8 cellular contexts compared by ENCODE assay signal in the genomic region with DNA sequence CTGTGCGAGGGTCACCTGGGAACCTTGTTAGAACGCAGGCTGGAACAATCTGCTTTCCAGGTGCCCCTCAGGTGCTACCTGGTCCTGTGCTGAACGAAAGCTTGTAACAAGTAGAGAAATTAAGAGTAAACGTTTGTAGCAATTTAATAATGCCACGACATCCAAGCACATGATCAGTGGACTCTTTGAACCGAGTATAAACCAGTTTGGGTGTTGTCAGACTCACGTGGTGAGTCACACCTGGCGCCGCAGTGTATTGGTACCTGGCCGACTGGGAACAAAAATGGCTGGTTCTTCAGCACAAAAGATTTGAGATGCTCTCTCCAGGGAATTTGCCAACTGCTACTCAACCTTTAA. TPM values are rescaled to one million over a fixed set of nuclear protein-coding genes. Genes with fewer than 3 reads are reported as not detected.
DNase-seq lines count a peak whose midpoint lies in the region; ATAC-seq, FAIRE-seq and TF ChIP-seq lines count a peak whose summit lies in the region.

No MANE protein-coding gene starts in this region.

- TF ChIP-seq POLR2A in A549 (IDR thresholded peaks at IDR 0.05; ENCODE audit: low read length): no peak

- WGBS in A549 (ENCODE audit: missing lambda C conversion rate): 20% methylated on average over 10 of the region's 10 CpGs

- peaks cover 17% of the 10 kb centered on the region for H3K4me1 ChIP-seq in A549
- peaks cover 14% of the 10 kb centered on the region for H3K4me1 ChIP-seq in mucosa of descending colon (ENCODE audit: low read depth)

- POLR2A ChIA-PET in A549 (lab: Yijun Ruan, JAX): interaction anchor here (0.9 to 1.5 kb wide), 12 partner anchors 36 to 253 kb away, joined by 3 to 13 read pairs (median 4); no protein-coding TSS in a partner anchor

- TF ChIP-seq RAD21 in A549 (conservative IDR thresholded peaks at IDR 0.05 in 1 of 2, IDR thresholded peaks at IDR 0.05 in 1 of 2): no peak

- peak overlapping the region; percentile 83 to 95 for H3K27ac ChIP-seq in A549

- H3K4me3 ChIP-seq in A549: peak overlapping the region; percentile 89
- H3K4me3 ChIP-seq in HFF-Myc (replicated peaks; ENCODE audit: low read depth, low read length): peak overlapping the region; percentile 78
- no peak overlapping the region for H3K4me3 ChIP-seq in mucosa of descending colon

- TF ChIP-seq EP300 in A549 (IDR thresholded peaks at IDR 0.05): no peak

- CTCF ChIA-PET in A549 (lab: Yijun Ruan, JAX): interaction anchor here (0.9 to 2.6 kb wide), 7 partner anchors 10 to 255 kb away, joined by 3 to 13 read pairs (median 7); no protein-coding TSS in a partner anchor

- in situ Hi-C loops in T47D (cut with HindIII; ENCODE audit: low pct_unique_long_range_greater_than_20kb, low sequenced_read_pairs): no loop called here

- DNase-seq in A549 (ENCODE audit: low read depth in 1 of 2, low spot score in 1 of 2) (no peak), HFF-Myc (ENCODE audit: extremely low read depth, low read depth) (no peak), T47D (ENCODE audit: low read depth in 1 of 2, low spot score in 1 of 2) (peak; percentile 31 to 65), mucosa of descending colon (peak; percentile 75 to 84 (median 77)), iPS-NIHi11 (ENCODE audit: low spot score) (no peak)
- DNase-seq in stimulated activated CD4-positive, alpha-beta T cell treated with anti-CD3 and anti-CD28 coated beads, Interleukin-12 subunit alpha, Interleukin-12 subunit beta, amount 100 ng/mL, for 4 hours: no peak

- TF ChIP-seq CTCF in A549 (IDR thresholded peaks at IDR 0.05): no peak
- no peak for TF ChIP-seq CTCF in HFF-Myc (IDR thresholded peaks at IDR 0.05; ENCODE audit: low read depth, low read length, missing control alignments)
- TF ChIP-seq CTCF in mucosa of descending colon (IDR thresholded peaks at IDR 0.05): no peak

- FAIRE-seq in A549 (lab: Jason Lieb, UNC): no peak

- intact Hi-C loops in mucosa of descending colon (cut with DNase I, micrococcal nuclease): loop anchor here in 1 of 2 donors (10.0 kb wide), 1 partner anchor 248 kb away; no protein-coding TSS in a partner anchor

- peak overlapping the region; percentile 99 for H3K4me2 ChIP-seq in A549

- ATAC-seq in A549 (no peak), mucosa of descending colon (peak; percentile 66), HG03025 (IDR thresholded peaks at IDR 0.05; ENCODE audit: low FRiP score, unreplicated experiment) (no peak), GM21526 (IDR thresholded peaks at IDR 0.05; ENCODE audit: low FRiP score, unreplicated experiment) (no peak)

- H3K36me3 ChIP-seq in mucosa of descending colon (ENCODE audit: low read depth): no peaks in the 10 kb centered on the region

- H3K9me3 ChIP-seq in A549 (no peaks in the 10 kb centered on the region), mucosa of descending colon (no peaks in the 10 kb centered on the region)

TF ChIP-seq in A549, 52 proteins besides CTCF, POLR2A, EP300 and RAD21:
- no peak for TF ChIP-seq MAFK (IDR thresholded peaks at IDR 0.05; ENCODE audit: partially characterized antibody)
- TF ChIP-seq, protein P1, sequence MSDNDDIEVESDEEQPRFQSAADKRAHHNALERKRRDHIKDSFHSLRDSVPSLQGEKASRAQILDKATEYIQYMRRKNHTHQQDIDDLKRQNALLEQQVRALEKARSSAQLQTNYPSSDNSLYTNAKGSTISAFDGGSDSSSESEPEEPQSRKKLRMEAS (IDR thresholded peaks at IDR 0.05): no peak
- TF ChIP-seq FOSL2 (IDR thresholded peaks at IDR 0.05): no peak
- peak; percentile 5; the same call in 1 of the 2 replicates for TF ChIP-seq FOSL2 (CRISPR knock-in tag; IDR thresholded peaks at IDR 0.05)
- no peak for TF ChIP-seq HOXB5 (CRISPR knock-in tag; IDR thresholded peaks at IDR 0.05)

RNA-seq across cellular contexts. Expression of a gene that starts 0.9 kb away (rescaled TPM):
- polyA plus RNA-seq in A549 (2011; rRNA removed) (68.0 and 132 TPM in 2 replicates), A549 (2017; fragmentation: RNase III; extraction: RNeasy Plus Mini Kit Qiagen cat#74134 plus additional on column Dnase treatment) (68.5 to 71.5 TPM (median 68.9 TPM) in 3 replicates)
- polyA plus RNA-seq in A549 (2012; cell fraction: cytosol; rRNA removed): 28.5 and 36.3 TPM in 2 replicates
- 35.8 and 50.4 TPM in 2 replicates for polyA plus RNA-seq in A549 (2012; cell fraction: nucleus; rRNA removed)
- polyA minus RNA-seq in A549 (2011; rRNA and poly(A)+ RNA removed): 236 and 309 TPM in 2 replicates
- 10 to 100 TPM; 29.4 to 87.8 (median 61.3) TPM for total RNA-seq in mucosa of descending colon

Comparison
In these comparisons a context has a peak if more than half of its experiments do, and no peak if none do; other contexts are left out.
1. DNase-seq: peak in T47D (2 of 2) and mucosa of descending colon (3 of 3); none in A549 (0 of 2), HFF-Myc (single experiment), iPS-NIHi11 (single experiment) and stimulated activated CD4-positive, alpha-beta T cell treated with anti-CD3 and anti-CD28 coated beads, Interleukin-12 subunit alpha, Interleukin-12 subunit beta, amount 100 ng/mL, for 4 hours (single experiment).